ENCODE assay signal across 22 cellular contexts in the genomic region with DNA sequence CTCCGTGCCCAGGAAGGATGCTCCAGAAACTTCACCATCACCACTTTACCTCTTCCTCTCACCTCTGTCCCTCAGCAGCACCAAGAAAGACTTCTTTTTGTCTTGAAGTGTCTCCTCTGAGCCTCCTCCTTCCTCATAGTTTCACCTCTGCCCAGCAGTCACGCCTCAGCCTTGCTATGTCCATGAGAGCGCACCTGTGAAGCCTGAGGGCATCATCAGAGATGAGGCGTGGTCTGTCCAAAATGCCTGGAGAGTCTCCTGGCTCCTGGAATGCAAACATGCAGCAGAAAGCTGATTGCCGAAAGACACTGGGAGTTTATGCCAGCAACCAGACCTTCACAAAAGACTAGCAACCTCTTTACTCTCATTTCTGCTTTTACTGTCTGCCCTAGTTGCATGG.
"Had no signal": no experiment of that assay in that cellular context is flagged by ENCODE, and none has a peak within 500 bp of the region (broad histone marks: within the 10 kb centered on the region; RNA-seq: fewer than 3 reads in every experiment).

No MANE protein-coding gene starts in this region.

- DNase-seq: activated CD4-positive, alpha-beta T cell treated with anti-CD3 and anti-CD28 coated beads for 1 hour; activated CD8-positive, alpha-beta memory T cell treated with anti-CD3 and anti-CD28 coated beads, Interleukin-2, amount 50 U/mL, for 4 hours; activated naive CD4-positive, alpha-beta T cell treated with Interleukin-2 at 50 U/mL for 16 hours; activated T-cell treated with anti-CD3 and anti-CD28 coated beads, Interleukin-2, amount 50 U/mL, for 24 hours; amygdala; dermis blood vessel endothelial cell; effector memory CD4-positive, alpha-beta T cell; kidney glomerular epithelial cell; left lung; naive B cell; retina; stimulated activated CD4-positive, alpha-beta T cell treated with anti-CD3 and anti-CD28 coated beads, Interleukin-2, amount 100 ng/mL, for 48 hours; stimulated activated CD8-positive, alpha-beta memory T cell treated with anti-CD3 and anti-CD28 coated beads, Interleukin-4, amount 100 ng/mL, for 48 hours; stimulated activated naive B cell treated with anti-CD40 and anti-IgM and Interleukin-4, amounts not matched to agents 10 μg/mL and 1 μg/mL and 100 μg/mL, for 72 hours; T-helper 1 cell; testis had no signal

- H3K9me3 Mint-ChIP-seq: activated T-cell treated with anti-CD3 and anti-CD28 coated beads, Interleukin-2, amount 50 U/mL, for 24 hours; activated T-helper 17 cell treated with anti-CD3 and anti-CD28 coated beads, Interleukin-2, amount 50 U/mL, for 72 hours; naive B cell; neural crest cell; stimulated activated naive B cell treated with anti-CD40 and anti-IgM and Interleukin-4, amounts not matched to agents 10 μg/mL and 1 μg/mL and 100 μg/mL, for 72 hours had no signal

- H3K4me1 Mint-ChIP-seq: naive B cell; stimulated activated naive B cell treated with anti-CD40 and anti-IgM and Interleukin-4, amounts not matched to agents 10 μg/mL and 1 μg/mL and 100 μg/mL, for 72 hours had no signal

- ATAC-seq: activated T-helper 17 cell treated with anti-CD3 and anti-CD28 coated beads, Interleukin-2, amount 50 U/mL, for 72 hours; foreskin keratinocyte; left lung; stimulated activated naive B cell treated with anti-CD40 and anti-IgM and Interleukin-4, amounts not matched to agents 10 μg/mL and 1 μg/mL and 100 μg/mL, for 72 hours had no signal

- H3K36me3 Mint-ChIP-seq: naive B cell; stimulated activated naive B cell treated with anti-CD40 and anti-IgM and Interleukin-4, amounts not matched to agents 10 μg/mL and 1 μg/mL and 100 μg/mL, for 72 hours had no signal

- H3K27ac Mint-ChIP-seq: activated T-cell treated with anti-CD3 and anti-CD28 coated beads, Interleukin-2, amount 50 U/mL, for 24 hours; activated T-helper 17 cell treated with anti-CD3 and anti-CD28 coated beads, Interleukin-2, amount 50 U/mL, for 72 hours; progenitor cell of endocrine pancreas; stimulated activated naive B cell treated with anti-CD40 and anti-IgM and Interleukin-4, amounts not matched to agents 10 μg/mL and 1 μg/mL and 100 μg/mL, for 72 hours had no signal

- H3K27ac ChIP-seq: cardiac muscle cell, foreskin keratinocyte, left lung, testis, upper lobe of left lung had no signal

- H3K4me1 ChIP-seq: foreskin keratinocyte, left lung, testis, upper lobe of left lung had no signal

- H3K27me3 ChIP-seq: foreskin keratinocyte, testis, upper lobe of left lung had no signal

- H3K4me3 Mint-ChIP-seq: activated T-cell treated with anti-CD3 and anti-CD28 coated beads, Interleukin-2, amount 50 U/mL, for 24 hours; activated T-helper 17 cell treated with anti-CD3 and anti-CD28 coated beads, Interleukin-2, amount 50 U/mL, for 72 hours; naive B cell; neural crest cell; stimulated activated naive B cell treated with anti-CD40 and anti-IgM and Interleukin-4, amounts not matched to agents 10 μg/mL and 1 μg/mL and 100 μg/mL, for 72 hours had no signal

- H3K9me3 ChIP-seq: left lung, testis, upper lobe of left lung had no signal
